Comparison of ENCODE assay signal across 16 cellular contexts in the genomic region with DNA sequence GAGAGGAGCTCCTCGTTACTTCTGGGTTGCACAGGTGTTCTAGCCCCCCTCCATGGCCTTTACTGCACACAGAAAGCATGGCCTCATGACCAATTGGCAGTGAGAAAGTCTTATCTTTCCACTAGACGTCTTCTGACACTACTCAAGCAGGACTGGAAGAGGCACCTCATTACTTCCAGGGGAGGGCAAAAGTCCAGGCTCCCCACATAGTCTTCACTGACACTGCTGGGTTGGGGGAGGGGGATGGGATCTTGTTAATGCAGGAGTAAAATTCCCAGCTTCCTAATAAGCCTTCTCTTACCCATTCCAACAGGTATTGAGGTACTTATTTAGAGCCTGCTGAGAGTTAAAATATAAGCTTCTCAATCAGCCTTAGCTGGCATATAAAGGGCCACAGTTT.
"Had no signal": no experiment of that assay in that cellular context is flagged by ENCODE, and none has a peak within 500 bp of the region (broad histone marks: within the 10 kb centered on the region; RNA-seq: fewer than 3 reads in every experiment).

No MANE protein-coding gene starts in this region.

- ATAC-seq: esophagus mucosa; heart left ventricle; left lobe of liver; naive thymus-derived CD4-positive, alpha-beta T cell; sciatic nerve had no signal

- H3K4me3 ChIP-seq: heart left ventricle, stomach, thoracic aorta, transverse colon had no signal

- DNase-seq: effector memory CD4-positive, alpha-beta T cell; heart left ventricle; hypothalamus; kidney glomerular epithelial cell; mammary epithelial cell; naive thymus-derived CD4-positive, alpha-beta T cell; posterior cingulate gyrus; stimulated activated CD4-positive, alpha-beta T cell treated with anti-CD3 and anti-CD28 coated beads, Interleukin-12 subunit alpha, Interleukin-12 subunit beta, amount 100 ng/mL, for 4 hours; stimulated activated naive CD4-positive, alpha-beta T cell; stomach; substantia nigra; transverse colon had no signal

- H3K9me3 ChIP-seq: heart left ventricle, stomach, thoracic aorta, transverse colon had no signal

- H3K27ac ChIP-seq: heart left ventricle, stomach, thoracic aorta, transverse colon had no signal

- H3K4me1 ChIP-seq: stomach, transverse colon had no signal

- H3K27me3 Mint-ChIP-seq: naive thymus-derived CD4-positive, alpha-beta T cell had no signal

- H3K4me3 Mint-ChIP-seq: naive thymus-derived CD4-positive, alpha-beta T cell had no signal

- H3K27me3 ChIP-seq: heart left ventricle, stomach, transverse colon had no signal
